Comparison of ENCODE assay signal across 11 cellular contexts in genomic region chr5:54669845-54670635, GRCh38.
A peak's percentile ranks its signal among the peaks of the same experiment; 100 is the strongest.
DNase-seq lines count a peak whose midpoint lies in the region; ATAC-seq and TF ChIP-seq lines count a peak whose summit lies in the region.
"Had no signal": no experiment of that assay in that cellular context is flagged by ENCODE, and none has a peak within 500 bp of the region (broad histone marks: within the 10 kb centered on the region; RNA-seq: fewer than 3 reads in every experiment).

No MANE protein-coding gene starts in this region.

- H3K79me2 ChIP-seq in mesendoderm (ENCODE audit: control insufficient read depth, insufficient read depth, low read length) (no peaks in the 10 kb centered on the region), mammary epithelial cell (ENCODE audit: insufficient read depth, low read length) (no peaks in the 10 kb centered on the region)

- H4K5ac ChIP-seq in mesendoderm (ENCODE audit: low read length) = no peak overlapping the region

- H3K4ac ChIP-seq in mesendoderm (ENCODE audit: low read depth, low read length) = no peak overlapping the region

- H3K4me2 ChIP-seq in skeletal muscle satellite cell (ENCODE audit: low read length) (peak overlapping the region; percentile 32), mesendoderm (ENCODE audit: low read length) (no peak overlapping the region), mammary epithelial cell (ENCODE audit: insufficient read depth, low read depth, low read length) (no peak overlapping the region)

- H3K4me1 ChIP-seq in skeletal muscle satellite cell (ENCODE audit: control insufficient read depth, insufficient read depth, low read length) (peaks cover 12% of the 10 kb centered on the region), mesendoderm (ENCODE audit: control insufficient read depth, low read depth, low read length) (no peaks in the 10 kb centered on the region), mammary epithelial cell (ENCODE audit: insufficient read depth, low read length) (peaks cover 3% of the 10 kb centered on the region)

- peaks cover 53% of the 10 kb centered on the region for H3K4me1 Mint-ChIP-seq in T-helper 2 cell treated with Interferon-gamma antibody and Interleukin-4, amounts not matched to agents 5 μg/mL and 100 μg/mL, for 36 hours (ENCODE audit: low read depth)
- peaks cover 38 to 47% of the 10 kb centered on the region in 2 donors for H3K4me1 Mint-ChIP-seq in effector memory CD8-positive, alpha-beta T cell (ENCODE audit: low read depth in 2 of 2)

- H2BK15ac ChIP-seq in mesendoderm (replicated peaks; ENCODE audit: low read depth) = no peak overlapping the region

- no peak overlapping the region for H4K8ac ChIP-seq in mesendoderm (ENCODE audit: low read depth, low read length)

- dilution Hi-C loops in mammary epithelial cell (cut with HindIII; ENCODE audit: low sequenced_read_pairs) = no loop called here

- no peak overlapping the region for H3K56ac ChIP-seq in mesendoderm (ENCODE audit: low read length)

- intact Hi-C loops in mammary epithelial cell (cut with micrococcal nuclease) = no loop called here

- no peak overlapping the region for H3K27ac ChIP-seq in mesendoderm (ENCODE audit: low read depth, low read length)
- H3K27ac ChIP-seq in mammary epithelial cell (ENCODE audit: insufficient read depth, low read depth, low read length) = no peak overlapping the region

- H3K9me3 Mint-ChIP-seq in T-helper 2 cell treated with Interferon-gamma antibody and Interleukin-4, amounts not matched to agents 5 μg/mL and 100 μg/mL, for 36 hours = peaks cover 36% of the 10 kb centered on the region
- no peaks in the 10 kb centered on the region for H3K9me3 Mint-ChIP-seq in effector memory CD8-positive, alpha-beta T cell

- H3K36me3 Mint-ChIP-seq in T-helper 2 cell treated with Interferon-gamma antibody and Interleukin-4, amounts not matched to agents 5 μg/mL and 100 μg/mL, for 36 hours (ENCODE audit: low read depth) = peaks cover 23% of the 10 kb centered on the region
- peaks cover 3% of the 10 kb centered on the region for H3K36me3 Mint-ChIP-seq in effector memory CD8-positive, alpha-beta T cell (ENCODE audit: insufficient read depth)

- no peak for ATAC-seq in effector memory CD8-positive, alpha-beta T cell (replicated peaks)
- ATAC-seq in GM18519 (IDR thresholded peaks at IDR 0.05; ENCODE audit: low FRiP score, unreplicated experiment) = no peak

- H3K9me3 ChIP-seq in skeletal muscle satellite cell (replicated peaks; ENCODE audit: low read length) = peaks cover 4% of the 10 kb centered on the region
- H3K9me3 ChIP-seq in mammary epithelial cell (replicated peaks; ENCODE audit: insufficient read depth, low read length) = peaks cover 11% of the 10 kb centered on the region

- no peak overlapping the region for H2AFZ ChIP-seq in mammary epithelial cell (ENCODE audit: low read depth, low read length)

- CTCF ChIA-PET in mammary epithelial cell (lab: Charles Lee; ENCODE audit: low non-redundant PET) = no interaction called here

- no peak for TF ChIP-seq CTCF in mammary epithelial cell (conservative IDR thresholded peaks at IDR 0.05 in 1 of 2, IDR thresholded peaks at IDR 0.05 in 1 of 2; ENCODE audit: extremely low read depth in 1 of 2, insufficient read depth in 1 of 2, low read depth in 1 of 2, low read length in 2 of 2)

- no peaks in the 10 kb centered on the region for H3K79me1 ChIP-seq in mesendoderm (ENCODE audit: low read length)

- no peak for DNase-seq in T-helper 2 cell treated with Interferon-gamma antibody and Interleukin-4, amounts not matched to agents 5 μg/mL and 100 μg/mL, for 36 hours (ENCODE audit: low spot score)
- DNase-seq in T-helper 2 cell = no peak
- DNase-seq in NCI-H2171 (lab: John Stamatoyannopoulos, UW) = peak; percentile 95
- no peak for DNase-seq in effector memory CD8-positive, alpha-beta T cell
- DNase-seq in mesendoderm = no peak
- DNase-seq in mammary epithelial cell = no peak
- DNase-seq: NCI-H1417, NCI-H510A treated with DMSO at 0.1 percent for 48 hours, T1000 had no signal

- H3K27me3 ChIP-seq in skeletal muscle satellite cell (ENCODE audit: control insufficient read depth, insufficient read depth, low read length) (no peaks in the 10 kb centered on the region), mesendoderm (ENCODE audit: insufficient read depth, low read length, poor library complexity) (no peaks in the 10 kb centered on the region), mammary epithelial cell (ENCODE audit: insufficient read depth, low read length) (no peaks in the 10 kb centered on the region)

- in situ Hi-C loops in mammary epithelial cell (cut with MboI; ENCODE audit: low sequenced_read_pairs in 2 of 2) = no loop called here

- no peaks in the 10 kb centered on the region for H3K27me3 Mint-ChIP-seq in T-helper 2 cell treated with Interferon-gamma antibody and Interleukin-4, amounts not matched to agents 5 μg/mL and 100 μg/mL, for 36 hours (ENCODE audit: low read depth)
- H3K27me3 Mint-ChIP-seq in effector memory CD8-positive, alpha-beta T cell = no peaks in the 10 kb centered on the region

- no peak overlapping the region for H2BK5ac ChIP-seq in mesendoderm (ENCODE audit: low read length)

- peak overlapping the region; percentile 33 for H3K27ac Mint-ChIP-seq in T-helper 2 cell treated with Interferon-gamma antibody and Interleukin-4, amounts not matched to agents 5 μg/mL and 100 μg/mL, for 36 hours
- H3K27ac Mint-ChIP-seq in effector memory CD8-positive, alpha-beta T cell = peak overlapping the region in 1 of 2 donors; percentile 56

- H3K4me3 ChIP-seq in skeletal muscle satellite cell (ENCODE audit: low read length) (no peak overlapping the region), mesendoderm (ENCODE audit: low read length) (no peak overlapping the region), mammary epithelial cell (replicated peaks in 1 of 3; ENCODE audit: insufficient read depth in 1 of 3, low read depth in 2 of 3, low read length in 3 of 3) (no peak overlapping the region)

- H3K36me3 ChIP-seq in skeletal muscle satellite cell (ENCODE audit: insufficient read depth, low read length) = no peaks in the 10 kb centered on the region
- H3K36me3 ChIP-seq in mesendoderm (ENCODE audit: control insufficient read depth, insufficient read depth, low read length) = no peaks in the 10 kb centered on the region
- no peaks in the 10 kb centered on the region for H3K36me3 ChIP-seq in mammary epithelial cell (ENCODE audit: insufficient read depth, low read length)

- no peak overlapping the region for H2AK5ac ChIP-seq in mesendoderm (ENCODE audit: low read length)

- WGBS in mesendoderm (ENCODE audit: extremely low coverage, insufficient coverage, low lambda C conversion rate) = no CpG with 5 or more reads among the region's 1 CpG
- 94% methylated on average over 1 of the region's 1 CpG for WGBS in mammary epithelial cell (ENCODE audit: low coverage, missing lambda C conversion rate)

- no peak overlapping the region for H2BK120ac ChIP-seq in mesendoderm (ENCODE audit: low read depth, low read length)

- H3K18ac ChIP-seq in mesendoderm (ENCODE audit: low read length) = no peak overlapping the region

- no peak overlapping the region for H3K23ac ChIP-seq in mesendoderm (ENCODE audit: low read length)

- BruUV-seq in mammary epithelial cell (replicated peaks; lab: Mats Ljungman, UMichigan) = no TSS peak

- H3K9ac ChIP-seq in skeletal muscle satellite cell (ENCODE audit: low read depth, low read length) (no peak overlapping the region), mesendoderm (ENCODE audit: low read length) (no peak overlapping the region), mammary epithelial cell (ENCODE audit: insufficient read depth, low read length) (no peak overlapping the region)

- peak overlapping the region; percentile 37 for H3K4me3 Mint-ChIP-seq in T-helper 2 cell treated with Interferon-gamma antibody and Interleukin-4, amounts not matched to agents 5 μg/mL and 100 μg/mL, for 36 hours
- peak overlapping the region; percentile 2 to 9 for H3K4me3 Mint-ChIP-seq in effector memory CD8-positive, alpha-beta T cell

- no peaks in the 10 kb centered on the region for H4K20me1 ChIP-seq in mammary epithelial cell (ENCODE audit: insufficient read depth, low read length)
